1 cellular context compared by ENCODE assay signal in the genomic region with DNA sequence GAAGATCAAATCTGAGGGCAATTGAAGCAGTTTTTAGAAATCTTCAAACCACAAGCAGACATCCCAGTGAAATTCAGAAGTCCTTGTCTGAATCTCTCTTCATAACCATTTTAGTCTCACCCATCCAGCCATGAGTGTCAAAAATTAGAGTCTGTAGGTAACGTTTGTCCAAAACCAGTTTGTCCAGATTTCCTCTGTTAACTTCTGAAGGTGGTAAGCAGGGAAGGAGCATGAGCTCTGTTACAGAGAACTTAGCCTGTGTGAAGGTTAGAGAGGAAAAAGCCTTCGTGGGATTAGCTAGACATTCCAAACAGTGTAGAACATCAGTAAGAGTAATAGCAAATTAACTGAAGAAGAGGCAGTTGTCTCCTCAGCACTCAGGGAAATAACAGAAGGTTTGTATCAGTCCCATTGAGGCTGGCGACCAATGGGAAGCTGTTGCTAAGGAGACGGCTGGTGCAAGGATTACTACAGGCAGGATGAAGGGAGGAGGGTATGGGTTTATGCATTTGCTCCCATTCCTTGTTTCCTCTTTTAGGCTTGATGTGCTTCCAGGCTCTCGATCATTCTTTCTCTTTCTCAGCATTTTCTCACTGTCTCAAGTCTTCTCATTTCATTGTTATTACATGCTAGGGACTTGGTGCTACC.
A peak's percentile ranks its signal among the peaks of the same experiment; 100 is the strongest.
TF ChIP-seq lines count a peak whose summit lies in the region.

No MANE protein-coding gene starts in this region.

TF ChIP-seq in GM12878, 131 proteins besides CTCF, POLR2A, EP300 and RAD21:
- TF ChIP-seq TAF1 (IDR thresholded peaks at IDR 0.05; ENCODE audit: borderline replicate concordance, low read depth, low read length) (no peak), TARDBP (IDR thresholded peaks at IDR 0.05; ENCODE audit: borderline replicate concordance) (no peak), RB1 (IDR thresholded peaks at IDR 0.05; ENCODE audit: borderline replicate concordance) (no peak), RBBP5 (conservative IDR thresholded peaks at IDR 0.05) (no peak), ZNF217 (IDR thresholded peaks at IDR 0.05) (no peak), TCF12 (IDR thresholded peaks at IDR 0.05; ENCODE audit: low read depth, low read length) (no peak), MTA3 (IDR thresholded peaks at IDR 0.05; ENCODE audit: borderline replicate concordance, low read length) (no peak), RFX5 (IDR thresholded peaks at IDR 0.05; ENCODE audit: low read depth, low read length) (0 out of 2 replicates have a peak, but pooled peaks have one; percentile 29)
- TF ChIP-seq, protein P1, sequence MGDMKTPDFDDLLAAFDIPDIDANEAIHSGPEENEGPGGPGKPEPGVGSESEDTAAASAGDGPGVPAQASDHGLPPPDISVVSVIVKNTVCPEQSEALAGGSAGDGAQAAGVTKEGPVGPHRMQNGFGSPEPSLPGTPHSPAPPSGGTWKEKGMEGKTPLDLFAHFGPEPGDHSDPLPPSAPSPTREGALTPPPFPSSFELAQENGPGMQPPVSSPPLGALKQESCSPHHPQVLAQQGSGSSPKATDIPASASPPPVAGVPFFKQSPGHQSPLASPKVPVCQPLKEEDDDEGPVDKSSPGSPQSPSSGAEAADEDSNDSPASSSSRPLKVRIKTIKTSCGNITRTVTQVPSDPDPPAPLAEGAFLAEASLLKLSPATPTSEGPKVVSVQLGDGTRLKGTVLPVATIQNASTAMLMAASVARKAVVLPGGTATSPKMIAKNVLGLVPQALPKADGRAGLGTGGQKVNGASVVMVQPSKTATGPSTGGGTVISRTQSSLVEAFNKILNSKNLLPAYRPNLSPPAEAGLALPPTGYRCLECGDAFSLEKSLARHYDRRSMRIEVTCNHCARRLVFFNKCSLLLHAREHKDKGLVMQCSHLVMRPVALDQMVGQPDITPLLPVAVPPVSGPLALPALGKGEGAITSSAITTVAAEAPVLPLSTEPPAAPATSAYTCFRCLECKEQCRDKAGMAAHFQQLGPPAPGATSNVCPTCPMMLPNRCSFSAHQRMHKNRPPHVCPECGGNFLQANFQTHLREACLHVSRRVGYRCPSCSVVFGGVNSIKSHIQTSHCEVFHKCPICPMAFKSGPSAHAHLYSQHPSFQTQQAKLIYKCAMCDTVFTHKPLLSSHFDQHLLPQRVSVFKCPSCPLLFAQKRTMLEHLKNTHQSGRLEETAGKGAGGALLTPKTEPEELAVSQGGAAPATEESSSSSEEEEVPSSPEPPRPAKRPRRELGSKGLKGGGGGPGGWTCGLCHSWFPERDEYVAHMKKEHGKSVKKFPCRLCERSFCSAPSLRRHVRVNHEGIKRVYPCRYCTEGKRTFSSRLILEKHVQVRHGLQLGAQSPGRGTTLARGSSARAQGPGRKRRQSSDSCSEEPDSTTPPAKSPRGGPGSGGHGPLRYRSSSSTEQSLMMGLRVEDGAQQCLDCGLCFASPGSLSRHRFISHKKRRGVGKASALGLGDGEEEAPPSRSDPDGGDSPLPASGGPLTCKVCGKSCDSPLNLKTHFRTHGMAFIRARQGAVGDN (IDR thresholded peaks at IDR 0.05), result no peak
